ENCODE assay signal across 8 cellular contexts in genomic region chr7:107168233-107169119, GRCh38. TPM values are rescaled to one million over a fixed set of nuclear protein-coding genes. Genes with fewer than 3 reads are reported as not detected.
DNase-seq lines count a peak whose midpoint lies in the region; ATAC-seq lines count a peak whose summit lies in the region.

HBP1 (plus strand) TSS chr7:107169003; CDS start chr7:107179894, 10,891 bp downstream.

- peak within 1 kb of the TSS; percentile 89 for H3K9ac ChIP-seq in BLaER1

- DNase-seq in NCI-H748 (lab: John Stamatoyannopoulos, UW; ENCODE audit: unreplicated experiment) (peak; percentile 100), cortex of kidney (lab: John Stamatoyannopoulos, UW) (peak; percentile 18), left colon (peak; percentile 97 to 99)
- DNase-seq in activated CD4-positive, alpha-beta T cell treated with anti-CD3 and anti-CD28 coated beads, Interleukin-2, amount 50 U/mL, for 1 hour: peak; percentile 97
- peak; percentile 99 for DNase-seq in stimulated activated CD4-positive, alpha-beta T cell treated with anti-CD3 and anti-CD28 coated beads, Interleukin-1b, Interleukin-23, amount 100 ng/mL, for 48 hours

- ATAC-seq in GM19351 (IDR thresholded peaks at IDR 0.05; ENCODE audit: unreplicated experiment) (peak; percentile 85), HG03521 (IDR thresholded peaks at IDR 0.05; ENCODE audit: unreplicated experiment) (peak; percentile 85), left colon (peak; percentile 83)

- no peaks in the 10 kb centered on the region for H3K27me3 ChIP-seq in BLaER1

- peaks cover 26% of the 10 kb centered on the region for H3K4me1 ChIP-seq in BLaER1

- intact Hi-C loops in left colon (cut with DNase I, micrococcal nuclease): no loop called here

- H3K4me2 ChIP-seq in BLaER1: peak within 1 kb of the TSS; percentile 91

- peak within 1 kb of the TSS; percentile 84 for H3K4me3 ChIP-seq in BLaER1

- H3K27ac ChIP-seq in BLaER1: peak within 1 kb of the TSS; percentile 89

- H3K36me3 ChIP-seq in BLaER1: peaks cover 9% of the 10 kb centered on the region; the same call in 1 of the 2 replicates

- H4K20me1 ChIP-seq in BLaER1: peaks cover 37% of the 10 kb centered on the region

- H3K9me3 ChIP-seq in BLaER1: no peaks in the 10 kb centered on the region

RNA-seq across cellular contexts. Expression of gene HBP1, which starts in this region (rescaled TPM):
- total RNA-seq in left colon: 10 to 100 TPM; 28.7 to 71.0 TPM

Comparison
In these comparisons a context has a peak if more than half of its experiments do, and no peak if none do; other contexts are left out.
1. Peak in every context shown above with its lines: DNase-seq, ATAC-seq, H3K4me3 ChIP-seq and H3K27ac ChIP-seq.
2. DNase-seq: peak in every context shown above with its lines; median percentile 100 in NCI-H748; 99 in stimulated activated CD4-positive, alpha-beta T cell treated with anti-CD3 and anti-CD28 coated beads, Interleukin-1b, Interleukin-23, amount 100 ng/mL, for 48 hours; 98 in left colon; 97 in activated CD4-positive, alpha-beta T cell treated with anti-CD3 and anti-CD28 coated beads, Interleukin-2, amount 50 U/mL, for 1 hour; 18 in cortex of kidney.